10 cellular contexts compared by ENCODE assay signal in the genomic region with DNA sequence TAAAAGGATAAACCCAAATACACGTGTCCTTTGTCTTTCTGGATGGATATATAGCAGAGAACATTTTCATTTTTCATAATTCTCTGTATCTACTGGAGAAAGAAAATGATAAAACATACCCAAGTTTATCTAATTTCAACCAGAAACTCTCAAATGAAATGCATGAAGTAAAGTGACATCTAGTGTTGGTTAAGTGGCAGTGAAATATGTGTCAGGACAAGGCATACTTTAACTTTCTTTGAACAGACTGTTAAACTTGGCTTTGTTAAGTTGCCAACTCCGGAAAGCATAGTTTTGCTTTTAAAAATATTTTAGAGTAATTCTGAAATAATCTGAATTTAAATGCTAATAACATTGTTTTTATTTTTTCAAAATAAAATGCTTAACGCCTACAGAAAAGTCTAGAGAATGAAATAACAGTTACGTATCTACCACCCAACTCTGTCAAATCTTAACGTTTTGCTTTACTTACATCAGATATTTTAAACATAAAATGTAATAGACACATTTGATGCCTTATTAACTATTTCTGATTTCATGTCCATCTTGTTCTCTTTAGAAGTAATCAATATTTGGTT. TPM values are rescaled to one million over a fixed set of nuclear protein-coding genes. Genes with fewer than 3 reads are reported as not detected.
DNase-seq lines count a peak whose midpoint lies in the region; ATAC-seq and TF ChIP-seq lines count a peak whose summit lies in the region.
"Had no signal": no experiment of that assay in that cellular context is flagged by ENCODE, and none has a peak within 500 bp of the region (broad histone marks: within the 10 kb centered on the region; RNA-seq: fewer than 3 reads in every experiment).

No MANE protein-coding gene starts in this region.

- H2BK15ac ChIP-seq in IMR-90 (ENCODE audit: low read depth, low read length): no peak overlapping the region

- no peak overlapping the region for H3K27ac Mint-ChIP-seq in activated CD8-positive, alpha-beta memory T cell treated with anti-CD3 and anti-CD28 coated beads, Interleukin-2, amount 10 ng/mL, durations not matched to agents 7 days and 5 days

- H2BK120ac ChIP-seq in IMR-90 (ENCODE audit: low read depth, low read length): peak overlapping the region; percentile 53; the same call in 1 of the 2 replicates

- H3K36me3 ChIP-seq in BJ (ENCODE audit: control insufficient read depth, insufficient read depth, low read length): no peaks in the 10 kb centered on the region
- no peaks in the 10 kb centered on the region for H3K36me3 ChIP-seq in IMR-90 (ENCODE audit: control insufficient read depth, insufficient read depth, low read length)
- H3K36me3 ChIP-seq: HAP-1 had no signal

- CTCF ChIA-PET in BJ (lab: Yijun Ruan, JAX) (interaction anchor here (0.9 to 5.6 kb wide), 4 partner anchors 10 to 243 kb away, joined by 5 to 123 read pairs (median 6); no protein-coding TSS in a partner anchor), IMR-90 (lab: Yijun Ruan, JAX) (interaction anchor here (0.6 to 0.7 kb wide), 2 partner anchors 234 to 596 kb away, joined by 3 to 5 read pairs; no protein-coding TSS in a partner anchor)
- CTCF ChIA-PET in activated CD8-positive, alpha-beta memory T cell treated with anti-CD3 and anti-CD28 coated beads, Interleukin-2, amount 10 ng/mL, durations not matched to agents 7 days and 5 days (lab: Charles Lee): interaction anchor here (0.7 kb wide), 1 partner anchor 216 kb away, joined by 3 read pairs; no protein-coding TSS in a partner anchor

- H2AK5ac ChIP-seq in IMR-90 (ENCODE audit: low read depth, low read length): no peak overlapping the region

- TF ChIP-seq CTCF in BJ (IDR thresholded peaks at IDR 0.05; ENCODE audit: insufficient read depth, low read depth, low read length): peak; percentile 67
- peak; percentile 80 for TF ChIP-seq CTCF in IMR-90 (conservative IDR thresholded peaks at IDR 0.05; ENCODE audit: low read depth, low read length)
- TF ChIP-seq CTCF in fibroblast of mammary gland (conservative IDR thresholded peaks at IDR 0.05; ENCODE audit: control insufficient read depth, insufficient read depth, low read depth, low read length): peak; percentile 77

- no peaks in the 10 kb centered on the region for H3K4me1 Mint-ChIP-seq in activated CD8-positive, alpha-beta memory T cell treated with anti-CD3 and anti-CD28 coated beads, Interleukin-2, amount 10 ng/mL, durations not matched to agents 7 days and 5 days
- H3K4me1 Mint-ChIP-seq: central memory CD8-positive, alpha-beta T cell had no signal

- POLR2A ChIA-PET in BJ (lab: Charles Lee) (no interaction called here), IMR-90 (lab: Charles Lee; ENCODE audit: unreplicated experiment) (no interaction called here)

- peak; percentile 45; the same call in 1 of the 2 replicates for TF ChIP-seq POLR2A in IMR-90 (IDR thresholded peaks at IDR 0.05; ENCODE audit: low read depth, low read length)

- intact Hi-C loops in IMR-90 (cut with micrococcal nuclease): loop anchor here (1.0 kb wide), 2 partner anchors 192 to 233 kb away; no protein-coding TSS in a partner anchor
- intact Hi-C loops in sciatic nerve (cut with DNase I): loop anchor here (5.0 kb wide), 1 partner anchor 233 kb away; no protein-coding TSS in a partner anchor

- H3K9me3 ChIP-seq in IMR-90 (ENCODE audit: control insufficient read depth, insufficient read depth, low read length): no peaks in the 10 kb centered on the region
- H3K9me3 ChIP-seq: HAP-1 had no signal

- H3K27me3 ChIP-seq in BJ (ENCODE audit: control insufficient read depth, insufficient read depth, low read length) (0 out of 2 replicates have a peak, but pooled peaks cover 2% of the 10 kb centered on the region), IMR-90 (ENCODE audit: control insufficient read depth, insufficient read depth, low read length) (no peaks in the 10 kb centered on the region)

- H3K27me3 Mint-ChIP-seq in activated CD8-positive, alpha-beta memory T cell treated with anti-CD3 and anti-CD28 coated beads, Interleukin-2, amount 10 ng/mL, durations not matched to agents 7 days and 5 days: peaks cover 37% of the 10 kb centered on the region

- no CpG with 5 or more reads among the region's 5 CpGs for WGBS in IMR-90 (ENCODE audit: extremely low coverage in 2 of 2, insufficient read length in 1 of 2), 2 experiments

- H3K36me3 Mint-ChIP-seq in activated CD8-positive, alpha-beta memory T cell treated with anti-CD3 and anti-CD28 coated beads, Interleukin-2, amount 10 ng/mL, durations not matched to agents 7 days and 5 days: no peaks in the 10 kb centered on the region

- H3K9me1 ChIP-seq in IMR-90 (ENCODE audit: insufficient read depth, low read length): no peaks in the 10 kb centered on the region

- H2AK9ac ChIP-seq in IMR-90 (replicated peaks; ENCODE audit: low read depth, low read length, poor library complexity): no peak overlapping the region

- no peaks in the 10 kb centered on the region for H4K20me1 ChIP-seq in IMR-90 (ENCODE audit: insufficient read depth, low read length)

- H2BK20ac ChIP-seq in IMR-90 (ENCODE audit: low read depth, low read length): no peak overlapping the region

- no peak overlapping the region for H3K23ac ChIP-seq in IMR-90 (ENCODE audit: low read depth, low read length)

- H3K4me3 ChIP-seq in BJ (ENCODE audit: low read depth, low read length) (no peak overlapping the region), IMR-90 (ENCODE audit: insufficient read depth, low read depth, low read length) (no peak overlapping the region), fibroblast of mammary gland (ENCODE audit: control insufficient read depth, low read depth, low read length) (no peak overlapping the region)
- H3K4me3 ChIP-seq: HAP-1 had no signal

- H3K4me3 Mint-ChIP-seq in activated CD8-positive, alpha-beta memory T cell treated with anti-CD3 and anti-CD28 coated beads, Interleukin-2, amount 10 ng/mL, durations not matched to agents 7 days and 5 days: no peak overlapping the region
- H3K4me3 Mint-ChIP-seq: central memory CD8-positive, alpha-beta T cell had no signal

- H3K9ac ChIP-seq in IMR-90 (ENCODE audit: low read depth, low read length): no peak overlapping the region

- dilution Hi-C loops in IMR-90 (cut with HindIII; ENCODE audit: low sequenced_read_pairs, unreplicated experiment): no loop called here

- no peak overlapping the region for H3K27ac ChIP-seq in IMR-90 (ENCODE audit: insufficient read depth, low read length)

- TF ChIP-seq RAD21 in IMR-90 (IDR thresholded peaks at IDR 0.05; ENCODE audit: low read length): peak; percentile 97

- H2BK5ac ChIP-seq in IMR-90 (ENCODE audit: low read depth, low read length, poor library complexity, severe bottlenecking): no peak overlapping the region

- no peak overlapping the region for H3K4ac ChIP-seq in IMR-90 (ENCODE audit: low read depth, low read length)

- H3K4me2 ChIP-seq in IMR-90 (ENCODE audit: low read depth, low read length): no peak overlapping the region

- H3K14ac ChIP-seq in IMR-90 (replicated peaks; ENCODE audit: low read depth, low read length): no peak overlapping the region

- no peaks in the 10 kb centered on the region for H3K4me1 ChIP-seq in IMR-90 (ENCODE audit: control insufficient read depth, insufficient read depth, low read length)
- H3K4me1 ChIP-seq: HAP-1 had no signal

- no peak overlapping the region for H4K91ac ChIP-seq in IMR-90 (ENCODE audit: insufficient read depth, low read depth, low read length)

- no peak overlapping the region for H3K18ac ChIP-seq in IMR-90 (ENCODE audit: low read depth, low read length)

- H3K9me3 Mint-ChIP-seq in activated CD8-positive, alpha-beta memory T cell treated with anti-CD3 and anti-CD28 coated beads, Interleukin-2, amount 10 ng/mL, durations not matched to agents 7 days and 5 days (ENCODE audit: low read depth): no peaks in the 10 kb centered on the region
- H3K9me3 Mint-ChIP-seq: central memory CD8-positive, alpha-beta T cell had no signal

- H4K5ac ChIP-seq in IMR-90 (ENCODE audit: low read depth, low read length): no peak overlapping the region

- no peak overlapping the region for H2AFZ ChIP-seq in IMR-90 (replicated peaks; ENCODE audit: low read length, poor library complexity)

- BruUV-seq in IMR-90 (replicated peaks; lab: Mats Ljungman, UMichigan): no TSS peak

- H4K8ac ChIP-seq in IMR-90 (ENCODE audit: low read depth in 2 of 2, low read length in 2 of 2): peak overlapping the region in 1 of 2 experiments; percentile 34; a peak in 1 of 4 replicates

- H3K79me1 ChIP-seq in IMR-90 (ENCODE audit: low read depth in 1 of 2, low read length in 2 of 2): no peaks in the 10 kb centered on the region

- in situ Hi-C loops in IMR-90 (cut with MboI; ENCODE audit: low sequenced_read_pairs): loop anchor here (5.0 kb wide), 1 partner anchor 233 kb away; no protein-coding TSS in a partner anchor

- ATAC-seq in IMR-90 (ENCODE audit: low read depth): peak; percentile 82
- ATAC-seq in sciatic nerve: peak; percentile 76
- no peak for ATAC-seq in activated CD8-positive, alpha-beta memory T cell treated with anti-CD3 and anti-CD28 coated beads, Interleukin-2, amount 10 ng/mL, durations not matched to agents 7 days and 5 days
- no peak for ATAC-seq in GM18870 (IDR thresholded peaks at IDR 0.05; ENCODE audit: unreplicated experiment)

- H3K56ac ChIP-seq in IMR-90 (ENCODE audit: extremely low read depth, insufficient read depth, low read length): no peak overlapping the region

- no peak for DNase-seq in BJ (ENCODE audit: low read depth)
- DNase-seq in IMR-90: peak; percentile 62
- DNase-seq in RKO (ENCODE audit: low spot score): peak; percentile 72
- DNase-seq in fibroblast of mammary gland (ENCODE audit: low read depth): peak; percentile 56
- DNase-seq in sciatic nerve (ENCODE audit: low spot score): no peak
- DNase-seq in activated CD8-positive, alpha-beta memory T cell treated with anti-CD3 and anti-CD28 coated beads, Interleukin-2, amount 10 ng/mL, durations not matched to agents 7 days and 5 days: no peak
- DNase-seq in NCI-H1436 treated with DMSO at 0.1 percent for 48 hours (lab: John Stamatoyannopoulos, UW): no peak

RNA-seq across cellular contexts. Expression of a gene that starts 25.2 kb away (rescaled TPM):
- 364 and 582 TPM in 2 replicates for polyA plus RNA-seq in BJ (2011; rRNA removed)
- 432 and 549 TPM in 2 replicates for polyA minus RNA-seq in BJ (2011; rRNA and poly(A)+ RNA removed)
- 38.6 and 56.6 TPM in 2 replicates for total RNA-seq in IMR-90 (2012; rRNA removed)
- 41.9 and 54.6 TPM in 2 replicates for polyA plus RNA-seq in IMR-90 (2012; rRNA removed)
- 31.5 and 63.6 TPM in 2 replicates for polyA plus RNA-seq in IMR-90 (2012; cell fraction: cytosol; rRNA removed)
- 26.9 and 52.8 TPM in 2 replicates for polyA plus RNA-seq in IMR-90 (2012; cell fraction: nucleus; rRNA removed; ENCODE audit: low replicate concordance)
- total RNA-seq in sciatic nerve: 40.3 TPM
- total RNA-seq in activated CD8-positive, alpha-beta memory T cell treated with anti-CD3 and anti-CD28 coated beads, Interleukin-2, amount 10 ng/mL, durations not matched to agents 7 days and 5 days: not detected

RNA-seq across cellular contexts. Expression of a gene that starts 43.0 kb away (rescaled TPM):
- 8.9 and 11.1 TPM in 2 replicates for polyA plus RNA-seq in BJ (2011; rRNA removed)
- polyA minus RNA-seq in BJ (2011; rRNA and poly(A)+ RNA removed): 2.6 and 3.0 TPM in 2 replicates
- 5.0 and 16.1 TPM in 2 replicates for total RNA-seq in IMR-90 (2012; rRNA removed)
- polyA plus RNA-seq in IMR-90 (2012; rRNA removed): 27.4 and 27.9 TPM in 2 replicates
- 10.6 and 17.5 TPM in 2 replicates for polyA plus RNA-seq in IMR-90 (2012; cell fraction: cytosol; rRNA removed)
- polyA plus RNA-seq in IMR-90 (2012; cell fraction: nucleus; rRNA removed; ENCODE audit: low replicate concordance): 2.8 and 8.7 TPM in 2 replicates
- 12.6 TPM for total RNA-seq in sciatic nerve
- total RNA-seq in activated CD8-positive, alpha-beta memory T cell treated with anti-CD3 and anti-CD28 coated beads, Interleukin-2, amount 10 ng/mL, durations not matched to agents 7 days and 5 days: 10 to 100 TPM; 36.6 to 38.3 TPM

Comparison
In these comparisons a context has a peak if more than half of its experiments do, and no peak if none do; other contexts are left out.
1. DNase-seq: peak in IMR-90 (single experiment), RKO (single experiment) and fibroblast of mammary gland (single experiment); none in BJ (single experiment), sciatic nerve (single experiment), activated CD8-positive, alpha-beta memory T cell treated with anti-CD3 and anti-CD28 coated beads, Interleukin-2, amount 10 ng/mL, durations not matched to agents 7 days and 5 days (single experiment) and NCI-H1436 treated with DMSO at 0.1 percent for 48 hours (single experiment).
2. ATAC-seq: peak in IMR-90 (single experiment) and sciatic nerve (single experiment); none in activated CD8-positive, alpha-beta memory T cell treated with anti-CD3 and anti-CD28 coated beads, Interleukin-2, amount 10 ng/mL, durations not matched to agents 7 days and 5 days (single experiment) and GM18870 (single experiment).
3. RNA of a gene that starts 25.2 kb away (total RNA-seq): 38.6 to 56.6 TPM in IMR-90 and 40.3 TPM in sciatic nerve (single experiment); not detected in activated CD8-positive, alpha-beta memory T cell treated with anti-CD3 and anti-CD28 coated beads, Interleukin-2, amount 10 ng/mL, durations not matched to agents 7 days and 5 days; every median in the first group is over 10 times any median in the second.
4. Peak in every context shown above with its lines, with median percentiles within 50 percentile points of each other: CTCF ChIP-seq.